In the genomic region with DNA sequence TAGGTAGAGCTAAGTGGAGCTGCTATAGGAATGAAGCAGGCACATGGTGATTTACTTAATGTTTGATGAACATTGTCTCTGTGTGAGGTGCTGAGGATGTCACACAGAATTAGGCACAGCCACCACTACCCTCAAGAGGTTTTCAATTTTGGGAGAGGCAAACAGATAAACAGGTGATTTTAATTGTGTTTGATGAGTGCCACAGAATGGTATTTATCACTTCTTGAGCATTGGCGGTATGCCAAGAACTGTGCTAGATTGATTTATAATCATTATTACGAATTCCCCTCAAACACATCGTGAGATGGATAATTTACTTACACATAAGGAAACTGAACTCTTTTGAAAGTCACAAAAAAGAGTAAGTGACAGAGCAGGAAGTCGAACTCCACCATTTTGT, we compare ENCODE assay signal across 15 cellular contexts.
"Had no signal": no experiment of that assay in that cellular context is flagged by ENCODE, and none has a peak within 500 bp of the region (broad histone marks: within the 10 kb centered on the region; RNA-seq: fewer than 3 reads in every experiment).

No MANE protein-coding gene starts in this region.

- H3K27me3 ChIP-seq: upper lobe of left lung had no signal

- H3K9me3 Mint-ChIP-seq: activated naive CD4-positive, alpha-beta T cell treated with anti-CD3 and anti-CD28 coated beads, Interleukin-2, amount 50 U/mL, for 24 hours; brain; central memory CD8-positive, alpha-beta T cell; natural killer cell; stimulated activated naive B cell treated with anti-CD40 and anti-IgM and Interleukin-4, amounts not matched to agents 10 μg/mL and 1 μg/mL and 100 μg/mL, for 72 hours had no signal

- H3K4me3 ChIP-seq: upper lobe of left lung had no signal

- H3K36me3 ChIP-seq: upper lobe of left lung had no signal

- ATAC-seq: natural killer cell; stimulated activated naive B cell treated with anti-CD40 and anti-IgM and Interleukin-4, amounts not matched to agents 10 μg/mL and 1 μg/mL and 100 μg/mL, for 72 hours; T-helper 17 cell; WTC11 had no signal

- H3K27me3 Mint-ChIP-seq: stimulated activated naive B cell treated with anti-CD40 and anti-IgM and Interleukin-4, amounts not matched to agents 10 μg/mL and 1 μg/mL and 100 μg/mL, for 72 hours; T-helper 17 cell had no signal

- H3K4me1 Mint-ChIP-seq: activated CD4-positive, alpha-beta T cell treated with anti-CD3 and anti-CD28 coated beads, Interleukin-2, amount 10 ng/mL, durations not matched to agents 7 days and 5 days; activated naive CD4-positive, alpha-beta T cell treated with anti-CD3 and anti-CD28 coated beads, Interleukin-2, amount 50 U/mL, for 24 hours; central memory CD8-positive, alpha-beta T cell; natural killer cell; stimulated activated naive B cell treated with anti-CD40 and anti-IgM and Interleukin-4, amounts not matched to agents 10 μg/mL and 1 μg/mL and 100 μg/mL, for 72 hours; T-helper 17 cell; WTC11 had no signal

- H3K27ac Mint-ChIP-seq: activated CD4-positive, alpha-beta T cell treated with anti-CD3 and anti-CD28 coated beads, Interleukin-2, amount 10 ng/mL, durations not matched to agents 7 days and 5 days; activated naive CD4-positive, alpha-beta T cell treated with anti-CD3 and anti-CD28 coated beads, Interleukin-2, amount 50 U/mL, for 24 hours; natural killer cell; stimulated activated naive B cell treated with anti-CD40 and anti-IgM and Interleukin-4, amounts not matched to agents 10 μg/mL and 1 μg/mL and 100 μg/mL, for 72 hours; T-helper 17 cell; WTC11 had no signal

- DNase-seq: activated CD4-positive, alpha-beta T cell treated with anti-CD3 and anti-CD28 coated beads, Interleukin-2, amount 10 ng/mL, durations not matched to agents 7 days and 5 days; activated CD8-positive, alpha-beta memory T cell treated with anti-CD3 and anti-CD28 coated beads for 24 hours; amniotic stem cell; erythroblast; natural killer cell; nucleus accumbens; stimulated activated CD4-positive, alpha-beta T cell treated with anti-CD3 and anti-CD28 coated beads, Interleukin-2, amount 100 ng/mL, for 24 hours; stimulated activated naive B cell treated with anti-CD40 and anti-IgM and Interleukin-4, amounts not matched to agents 10 μg/mL and 1 μg/mL and 100 μg/mL, for 72 hours; substantia nigra; T-helper 17 cell; upper lobe of left lung had no signal

- H3K36me3 Mint-ChIP-seq: activated naive CD4-positive, alpha-beta T cell treated with anti-CD3 and anti-CD28 coated beads, Interleukin-2, amount 50 U/mL, for 24 hours; brain; natural killer cell; stimulated activated naive B cell treated with anti-CD40 and anti-IgM and Interleukin-4, amounts not matched to agents 10 μg/mL and 1 μg/mL and 100 μg/mL, for 72 hours; WTC11 had no signal

- H3K9me3 ChIP-seq: upper lobe of left lung had no signal

- H3K27ac ChIP-seq: upper lobe of left lung had no signal

- H3K4me3 Mint-ChIP-seq: activated CD4-positive, alpha-beta T cell treated with anti-CD3 and anti-CD28 coated beads, Interleukin-2, amount 10 ng/mL, durations not matched to agents 7 days and 5 days; activated naive CD4-positive, alpha-beta T cell treated with anti-CD3 and anti-CD28 coated beads, Interleukin-2, amount 50 U/mL, for 24 hours; brain; central memory CD8-positive, alpha-beta T cell; natural killer cell; stimulated activated naive B cell treated with anti-CD40 and anti-IgM and Interleukin-4, amounts not matched to agents 10 μg/mL and 1 μg/mL and 100 μg/mL, for 72 hours; T-helper 17 cell; WTC11 had no signal
